In genomic region chr6:109096198-109096597, GRCh38 we compare ENCODE assay signal across 9 cellular contexts. TPM values are rescaled to one million over a fixed set of nuclear protein-coding genes. Genes with fewer than 3 reads are reported as not detected.
DNase-seq lines count a peak whose midpoint lies in the region; ATAC-seq and TF ChIP-seq lines count a peak whose summit lies in the region.
"Had no signal": no experiment of that assay in that cellular context is flagged by ENCODE, and none has a peak within 500 bp of the region (broad histone marks: within the 10 kb centered on the region; RNA-seq: fewer than 3 reads in every experiment).

No MANE protein-coding gene starts in this region.

- peak overlapping the region; percentile 99 for H3K27ac Mint-ChIP-seq in activated naive CD4-positive, alpha-beta T cell treated with anti-CD3 and anti-CD28 coated beads, Interleukin-2, amount 10 ng/mL, durations not matched to agents 7 days and 5 days
- peak overlapping the region; percentile 27 for H3K27ac Mint-ChIP-seq in activated CD8-positive, alpha-beta T cell treated with anti-CD3 and anti-CD28 coated beads, Interleukin-2, amount 10 ng/mL, durations not matched to agents 7 days and 5 days
- H3K27ac Mint-ChIP-seq in type B pancreatic cell: peak overlapping the region; percentile 99

- intact Hi-C loops in testis (cut with DNase I; ENCODE audit: low total_unique reads): no loop called here

- no peak for TF ChIP-seq CTCF in kidney epithelial cell (IDR thresholded peaks at IDR 0.05; ENCODE audit: insufficient read depth, low read length, poor library complexity, severe bottlenecking)
- no peak for TF ChIP-seq CTCF in type B pancreatic cell (conservative IDR thresholded peaks at IDR 0.05)
- no peak for TF ChIP-seq CTCF in testis (IDR thresholded peaks at IDR 0.05)

- no peaks in the 10 kb centered on the region for H3K27me3 ChIP-seq in kidney epithelial cell (ENCODE audit: control insufficient read depth, insufficient read depth, low read length)
- H3K27me3 ChIP-seq in testis: no peaks in the 10 kb centered on the region

- WGBS in testis, 2 donors: 29 to 38% methylated on average over 6 of the region's 6 CpGs

- H3K27ac ChIP-seq in testis: peak overlapping the region in 1 of 2 donors; percentile 98

- H3K4me1 Mint-ChIP-seq in activated naive CD4-positive, alpha-beta T cell treated with anti-CD3 and anti-CD28 coated beads, Interleukin-2, amount 10 ng/mL, durations not matched to agents 7 days and 5 days: peaks cover 57% of the 10 kb centered on the region
- peaks cover 46% of the 10 kb centered on the region for H3K4me1 Mint-ChIP-seq in activated CD8-positive, alpha-beta T cell treated with anti-CD3 and anti-CD28 coated beads, Interleukin-2, amount 10 ng/mL, durations not matched to agents 7 days and 5 days (ENCODE audit: low read depth)
- peaks cover 20% of the 10 kb centered on the region for H3K4me1 Mint-ChIP-seq in type B pancreatic cell (ENCODE audit: unreplicated experiment)

- TF ChIP-seq POLR2A in testis (IDR thresholded peaks at IDR 0.05): no peak

- DNase-seq in activated naive CD4-positive, alpha-beta T cell treated with anti-CD3 and anti-CD28 coated beads, Interleukin-2, amount 10 ng/mL, durations not matched to agents 7 days and 5 days: no peak
- DNase-seq in activated naive CD4-positive, alpha-beta T cell treated with Interleukin-2 at 50 U/mL for 16 hours: no peak
- DNase-seq in activated CD8-positive, alpha-beta T cell treated with anti-CD3 and anti-CD28 coated beads, Interleukin-2, amount 10 ng/mL, durations not matched to agents 7 days and 5 days: no peak
- no peak for DNase-seq in kidney epithelial cell (ENCODE audit: low read depth)
- no peak for DNase-seq in type B pancreatic cell (ENCODE audit: extremely low spot score, unreplicated experiment)
- no peak for DNase-seq in KG1 (lab: John Stamatoyannopoulos, UW)
- DNase-seq in retina: no peak
- no peak for DNase-seq in testis
- DNase-seq: central memory CD4-positive, alpha-beta T cell had no signal

- POLR2A ChIA-PET in activated CD8-positive, alpha-beta T cell treated with anti-CD3 and anti-CD28 coated beads, Interleukin-2, amount 10 ng/mL, durations not matched to agents 7 days and 5 days (lab: Charles Lee): interaction anchor here (0.8 to 2.9 kb wide), 3 partner anchors 143 to 286 kb away, joined by 3 to 23 read pairs (median 10); partner anchors contain the start of gene CD164

- peaks cover 19% of the 10 kb centered on the region for H3K4me1 ChIP-seq in testis

- no peak for ATAC-seq in activated CD8-positive, alpha-beta T cell treated with anti-CD3 and anti-CD28 coated beads, Interleukin-2, amount 10 ng/mL, durations not matched to agents 7 days and 5 days

- H3K4me3 Mint-ChIP-seq in activated naive CD4-positive, alpha-beta T cell treated with anti-CD3 and anti-CD28 coated beads, Interleukin-2, amount 10 ng/mL, durations not matched to agents 7 days and 5 days: peak overlapping the region; percentile 92
- peak overlapping the region; percentile 86 for H3K4me3 Mint-ChIP-seq in activated CD8-positive, alpha-beta T cell treated with anti-CD3 and anti-CD28 coated beads, Interleukin-2, amount 10 ng/mL, durations not matched to agents 7 days and 5 days
- peak overlapping the region; percentile 97 for H3K4me3 Mint-ChIP-seq in type B pancreatic cell

- no peaks in the 10 kb centered on the region for H3K9me3 ChIP-seq in testis

- H3K4me3 ChIP-seq in kidney epithelial cell (ENCODE audit: low read depth, low read length) (peak overlapping the region; percentile 90), testis (peak overlapping the region in 1 of 2 donors; percentile 89)

- CTCF ChIA-PET in activated naive CD4-positive, alpha-beta T cell treated with anti-CD3 and anti-CD28 coated beads, Interleukin-2, amount 10 ng/mL, durations not matched to agents 7 days and 5 days (lab: Charles Lee): interaction anchor here (0.6 kb wide), 1 partner anchor 378 kb away, joined by 3 read pairs; no protein-coding TSS in a partner anchor
- CTCF ChIA-PET in activated CD8-positive, alpha-beta T cell treated with anti-CD3 and anti-CD28 coated beads, Interleukin-2, amount 10 ng/mL, durations not matched to agents 7 days and 5 days (lab: Charles Lee): interaction anchor here (0.6 to 4.4 kb wide), 3 partner anchors 22 to 287 kb away, joined by 3 to 30 read pairs (median 15); partner anchors contain the start of gene CD164

- H3K36me3 ChIP-seq in kidney epithelial cell (ENCODE audit: control insufficient read depth, insufficient read depth, low read length): no peaks in the 10 kb centered on the region
- H3K36me3 ChIP-seq in testis (ENCODE audit: low read depth, missing control alignments): no peaks in the 10 kb centered on the region

- peaks cover 21% of the 10 kb centered on the region for H3K36me3 Mint-ChIP-seq in activated naive CD4-positive, alpha-beta T cell treated with anti-CD3 and anti-CD28 coated beads, Interleukin-2, amount 10 ng/mL, durations not matched to agents 7 days and 5 days
- peaks cover 22% of the 10 kb centered on the region for H3K36me3 Mint-ChIP-seq in activated CD8-positive, alpha-beta T cell treated with anti-CD3 and anti-CD28 coated beads, Interleukin-2, amount 10 ng/mL, durations not matched to agents 7 days and 5 days (ENCODE audit: low read depth)
- peaks cover 9% of the 10 kb centered on the region for H3K36me3 Mint-ChIP-seq in type B pancreatic cell

- H3K27me3 Mint-ChIP-seq in activated naive CD4-positive, alpha-beta T cell treated with anti-CD3 and anti-CD28 coated beads, Interleukin-2, amount 10 ng/mL, durations not matched to agents 7 days and 5 days: peaks cover 5% of the 10 kb centered on the region
- H3K27me3 Mint-ChIP-seq in activated CD8-positive, alpha-beta T cell treated with anti-CD3 and anti-CD28 coated beads, Interleukin-2, amount 10 ng/mL, durations not matched to agents 7 days and 5 days (ENCODE audit: low read depth): no peaks in the 10 kb centered on the region
- H3K27me3 Mint-ChIP-seq in type B pancreatic cell: no peaks in the 10 kb centered on the region

- no peaks in the 10 kb centered on the region for H3K9me3 Mint-ChIP-seq in activated naive CD4-positive, alpha-beta T cell treated with anti-CD3 and anti-CD28 coated beads, Interleukin-2, amount 10 ng/mL, durations not matched to agents 7 days and 5 days
- H3K9me3 Mint-ChIP-seq in activated CD8-positive, alpha-beta T cell treated with anti-CD3 and anti-CD28 coated beads, Interleukin-2, amount 10 ng/mL, durations not matched to agents 7 days and 5 days (ENCODE audit: insufficient read depth): no peaks in the 10 kb centered on the region
- no peaks in the 10 kb centered on the region for H3K9me3 Mint-ChIP-seq in type B pancreatic cell

RNA-seq across cellular contexts. Expression of gene CEP57L1, which starts 0.9 kb away (rescaled TPM):
- 10 to 100 TPM; 25.2 to 25.3 TPM for total RNA-seq in activated CD8-positive, alpha-beta T cell treated with anti-CD3 and anti-CD28 coated beads, Interleukin-2, amount 10 ng/mL, durations not matched to agents 7 days and 5 days
- 15.6 and 16.7 TPM in 2 replicates for total RNA-seq in kidney epithelial cell
- total RNA-seq in type B pancreatic cell (ENCODE audit: low replicate concordance): 6.0 and 20.7 TPM in 2 replicates
- 10 to 100 TPM; 32.7 to 50.6 TPM for total RNA-seq in testis
- 32.5 TPM for polyA plus RNA-seq in testis (ENCODE audit: insufficient read depth, low read depth, low replicate concordance)

RNA-seq across cellular contexts. Expression of gene SESN1, which starts 1.6 kb away (rescaled TPM):
- 10 to 100 TPM; 23.1 to 24.5 TPM for total RNA-seq in activated CD8-positive, alpha-beta T cell treated with anti-CD3 and anti-CD28 coated beads, Interleukin-2, amount 10 ng/mL, durations not matched to agents 7 days and 5 days
- total RNA-seq in kidney epithelial cell: 10.3 and 13.2 TPM in 2 replicates
- 31.1 and 33.3 TPM in 2 replicates for total RNA-seq in type B pancreatic cell (ENCODE audit: low replicate concordance)
- total RNA-seq in testis: 100 to 1,000 TPM; 132 to 152 TPM
- 82.0 TPM for polyA plus RNA-seq in testis (ENCODE audit: insufficient read depth, low read depth, low replicate concordance)

Comparison
In these comparisons a context has a peak if more than half of its experiments do, and no peak if none do; other contexts are left out.
1. H3K27ac Mint-ChIP-seq: peak in every context shown above with its lines; median percentile 99 in activated naive CD4-positive, alpha-beta T cell treated with anti-CD3 and anti-CD28 coated beads, Interleukin-2, amount 10 ng/mL, durations not matched to agents 7 days and 5 days; 99 in type B pancreatic cell; 27 in activated CD8-positive, alpha-beta T cell treated with anti-CD3 and anti-CD28 coated beads, Interleukin-2, amount 10 ng/mL, durations not matched to agents 7 days and 5 days.